In the genomic region with DNA sequence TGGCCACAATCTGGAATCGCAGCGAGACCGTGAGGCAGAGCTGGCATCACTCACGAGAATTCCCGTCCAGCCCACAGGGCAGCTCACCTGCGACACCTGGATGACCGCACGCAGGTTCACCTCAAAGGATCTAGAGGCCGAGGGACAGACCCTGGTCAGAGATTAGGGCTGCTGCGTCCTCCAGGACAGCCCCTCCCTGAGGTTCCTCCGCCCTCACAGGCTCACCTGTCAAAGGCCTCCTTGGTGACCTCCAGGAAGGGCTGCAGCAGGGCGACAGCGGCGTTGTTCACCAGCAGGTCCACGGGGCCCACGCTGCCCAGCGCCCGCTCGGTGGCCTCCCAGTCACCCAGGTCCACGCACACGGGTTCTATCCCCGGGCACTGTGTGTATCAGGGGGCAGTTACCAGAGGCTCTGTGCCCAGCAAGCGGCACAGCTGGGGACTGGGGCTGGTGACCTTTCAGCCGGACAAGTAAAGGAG, we compare ENCODE assay signal across 8 cellular contexts. TPM values are rescaled to one million over a fixed set of nuclear protein-coding genes. Genes with fewer than 3 reads are reported as not detected.
DNase-seq lines count a peak whose midpoint lies in the region; ATAC-seq and TF ChIP-seq lines count a peak whose summit lies in the region.

No MANE protein-coding gene starts in this region.

- no peak overlapping the region for H3K56ac ChIP-seq in H9 (ENCODE audit: insufficient read length, low read depth, low read length)

- no peak for ATAC-seq in stimulated activated memory B cell treated with anti-CD40 and anti-IgM and Interleukin-4, amounts not matched to agents 10 μg/mL and 1 μg/mL and 100 μg/mL, for 72 hours
- ATAC-seq in GM21723 (IDR thresholded peaks at IDR 0.05; ENCODE audit: unreplicated experiment): no peak

- WGBS in H9 (ENCODE audit: extremely low coverage, insufficient read length, low lambda C conversion rate): no CpG with 5 or more reads among the region's 24 CpGs

- DNase-seq in H9 (no peak), NCI-H345 (lab: John Stamatoyannopoulos, UW) (no peak), HT-29 (ENCODE audit: low spot score) (no peak)
- DNase-seq in activated CD4-positive, alpha-beta memory T cell treated with anti-CD3 and anti-CD28 coated beads for 36 hours: no peak
- DNase-seq in NK-92 treated with Interleukin-12 subunit alpha and Interleukin-12 subunit beta, amount 100 ng/mL, for 24 hours (lab: John Stamatoyannopoulos, UW): no peak

- no peak overlapping the region for H2BK120ac ChIP-seq in H9 (ENCODE audit: low read depth, low read length, poor library complexity, severe bottlenecking)

- no peaks in the 10 kb centered on the region for H3K9me3 ChIP-seq in H9 (ENCODE audit: control insufficient read depth, low read depth, low read length)

- peak overlapping the region; percentile 37 for H3K4me2 ChIP-seq in H9 (ENCODE audit: insufficient read depth, insufficient read length, low read length)

- H3K4ac ChIP-seq in H9 (ENCODE audit: low read depth, low read length): no peak overlapping the region

- CTCF ChIA-PET in activated CD4-positive, alpha-beta memory T cell treated with anti-CD3 and anti-CD28 coated beads for 36 hours (lab: Charles Lee): interaction anchor here (0.6 to 2.8 kb wide), 6 partner anchors 14 to 117 kb away, joined by 3 to 21 read pairs (median 3); partner anchors contain the start of genes CENPX and LRRC45

- intact Hi-C loops in activated CD4-positive, alpha-beta memory T cell treated with anti-CD3 and anti-CD28 coated beads for 36 hours (cut with micrococcal nuclease): loop anchor here (2.0 to 10.0 kb wide), 2 partner anchors 14 to 378 kb away; partner anchors contain the start of genes CENPX, HEXD, LRRC45 and OGFOD3

- H4K8ac ChIP-seq in H9 (replicated peaks; ENCODE audit: insufficient read length, low read depth, low read length): no peak overlapping the region

- H2BK15ac ChIP-seq in H9 (ENCODE audit: low read depth, low read length): no peak overlapping the region

- H3K27me3 Mint-ChIP-seq in H9 (ENCODE audit: low read depth): peaks cover 14% of the 10 kb centered on the region
- no peaks in the 10 kb centered on the region for H3K27me3 Mint-ChIP-seq in activated CD4-positive, alpha-beta memory T cell treated with anti-CD3 and anti-CD28 coated beads for 36 hours
- no peaks in the 10 kb centered on the region for H3K27me3 Mint-ChIP-seq in stimulated activated memory B cell treated with anti-CD40 and anti-IgM and Interleukin-4, amounts not matched to agents 10 μg/mL and 1 μg/mL and 100 μg/mL, for 72 hours

- POLR2A ChIA-PET in activated CD4-positive, alpha-beta memory T cell treated with anti-CD3 and anti-CD28 coated beads for 36 hours (lab: Charles Lee): no interaction called here

- H4K20me1 ChIP-seq in H9 (ENCODE audit: control insufficient read depth, insufficient read depth, insufficient read length): no peaks in the 10 kb centered on the region

- H2BK12ac ChIP-seq in H9 (ENCODE audit: insufficient read length, low read depth, low read length): no peak overlapping the region

- H2BK20ac ChIP-seq in H9 (ENCODE audit: low read depth, low read length, poor library complexity, severe bottlenecking): no peak overlapping the region

- H3T11ph ChIP-seq in H9 (ENCODE audit: low read length): no peak overlapping the region

- no peak overlapping the region for H3K27ac ChIP-seq in H9 (ENCODE audit: insufficient read length, low read depth, low read length)

- H2BK5ac ChIP-seq in H9 (ENCODE audit: insufficient read length, low read length): no peak overlapping the region

- H3K79me1 ChIP-seq in H9 (ENCODE audit: insufficient read depth, low read depth, low read length, poor library complexity, severe bottlenecking): no peaks in the 10 kb centered on the region

- H3K18ac ChIP-seq in H9 (ENCODE audit: insufficient read length, low read depth, low read length): no peak overlapping the region

- H3K4me3 Mint-ChIP-seq in H9: peak overlapping the region; percentile 74 to 79
- peak overlapping the region; percentile 83 for H3K4me3 Mint-ChIP-seq in activated CD4-positive, alpha-beta memory T cell treated with anti-CD3 and anti-CD28 coated beads for 36 hours
- H3K4me3 Mint-ChIP-seq in stimulated activated memory B cell treated with anti-CD40 and anti-IgM and Interleukin-4, amounts not matched to agents 10 μg/mL and 1 μg/mL and 100 μg/mL, for 72 hours: peak overlapping the region; percentile 85

- H4K91ac ChIP-seq in H9 (ENCODE audit: insufficient read length, low read depth, low read length): no peak overlapping the region

- no peak overlapping the region for H2AK5ac ChIP-seq in H9 (ENCODE audit: insufficient read length, low read length)

- H3K27me3 ChIP-seq in H9 (ENCODE audit: insufficient read depth, low read length): no peaks in the 10 kb centered on the region; the same call in 1 of the 2 replicates

- H3K36me3 Mint-ChIP-seq in H9 (ENCODE audit: insufficient read depth in 1 of 3, low read depth in 3 of 3): peaks cover 8 to 16% (median 12%) of the 10 kb centered on the region in 3 experiments; a peak in 6 of 7 replicates
- peaks cover 6% of the 10 kb centered on the region for H3K36me3 Mint-ChIP-seq in activated CD4-positive, alpha-beta memory T cell treated with anti-CD3 and anti-CD28 coated beads for 36 hours
- H3K36me3 Mint-ChIP-seq in stimulated activated memory B cell treated with anti-CD40 and anti-IgM and Interleukin-4, amounts not matched to agents 10 μg/mL and 1 μg/mL and 100 μg/mL, for 72 hours: peaks cover 10% of the 10 kb centered on the region

- no peak overlapping the region for H4K5ac ChIP-seq in H9 (ENCODE audit: insufficient read length, low read depth, low read length)

- H3K4me3 ChIP-seq in iPS-11a (ENCODE audit: low read depth, low read length): peak overlapping the region; percentile 49

- no peak overlapping the region for H3K14ac ChIP-seq in H9 (ENCODE audit: insufficient read depth, low read length)

- no peak overlapping the region for H3K27ac Mint-ChIP-seq in H9
- H3K27ac Mint-ChIP-seq in activated CD4-positive, alpha-beta memory T cell treated with anti-CD3 and anti-CD28 coated beads for 36 hours: no peak overlapping the region
- peak overlapping the region; percentile 85 for H3K27ac Mint-ChIP-seq in stimulated activated memory B cell treated with anti-CD40 and anti-IgM and Interleukin-4, amounts not matched to agents 10 μg/mL and 1 μg/mL and 100 μg/mL, for 72 hours

- H3K23me2 ChIP-seq in H9 (ENCODE audit: insufficient read length, low read depth, low read length, poor library complexity, severe bottlenecking): peaks cover 8% of the 10 kb centered on the region

- peaks cover 16 to 31% of the 10 kb centered on the region in 2 experiments for H3K4me1 Mint-ChIP-seq in H9
- H3K4me1 Mint-ChIP-seq in activated CD4-positive, alpha-beta memory T cell treated with anti-CD3 and anti-CD28 coated beads for 36 hours (ENCODE audit: low read depth): peaks cover 19% of the 10 kb centered on the region
- H3K4me1 Mint-ChIP-seq in stimulated activated memory B cell treated with anti-CD40 and anti-IgM and Interleukin-4, amounts not matched to agents 10 μg/mL and 1 μg/mL and 100 μg/mL, for 72 hours: peaks cover 33% of the 10 kb centered on the region

- no peaks in the 10 kb centered on the region for H3K79me2 ChIP-seq in H9 (ENCODE audit: insufficient read depth, low read length)

- H3K9ac ChIP-seq in H9 (ENCODE audit: extremely low read depth, insufficient read length, low read length): no peak overlapping the region

- H3K4me1 ChIP-seq in H9 (ENCODE audit: insufficient read depth, low read length): no peaks in the 10 kb centered on the region

- no peaks in the 10 kb centered on the region; a peak in 1 of 5 replicates for H3K9me3 Mint-ChIP-seq in H9
- no peaks in the 10 kb centered on the region for H3K9me3 Mint-ChIP-seq in activated CD4-positive, alpha-beta memory T cell treated with anti-CD3 and anti-CD28 coated beads for 36 hours
- H3K9me3 Mint-ChIP-seq in stimulated activated memory B cell treated with anti-CD40 and anti-IgM and Interleukin-4, amounts not matched to agents 10 μg/mL and 1 μg/mL and 100 μg/mL, for 72 hours: no peaks in the 10 kb centered on the region

- H3K23ac ChIP-seq in H9 (ENCODE audit: insufficient read length, low read depth, low read length): no peak overlapping the region

- H2AFZ ChIP-seq in H9 (ENCODE audit: low read length): no peak overlapping the region

- TF ChIP-seq CTCF in H9 (conservative IDR thresholded peaks at IDR 0.05): no peak

RNA-seq across cellular contexts. Expression of gene DCXR, which starts 0.8 kb away (rescaled TPM):
- 90.6 and 93.6 TPM in 2 replicates for total RNA-seq in H9 (2021)
- 100 to 1,000 TPM; 105 to 115 TPM for total RNA-seq in activated CD4-positive, alpha-beta memory T cell treated with anti-CD3 and anti-CD28 coated beads for 36 hours
- 167 and 221 TPM in 2 replicates for total RNA-seq in HT-29 (2014; rRNA removed; shearing (Covaris generic))

RNA-seq across cellular contexts. Expression of gene RAC3, which starts 5.2 kb away (rescaled TPM):
- 84.8 and 85.8 TPM in 2 replicates for total RNA-seq in H9 (2021)
- total RNA-seq in activated CD4-positive, alpha-beta memory T cell treated with anti-CD3 and anti-CD28 coated beads for 36 hours: 1 to 10 TPM; 6.3 to 8.1 TPM
- 68.7 and 71.3 TPM in 2 replicates for total RNA-seq in HT-29 (2014; rRNA removed; shearing (Covaris generic))

RNA-seq across cellular contexts. Expression of gene LRRC45, which starts 13.6 kb away (rescaled TPM):
- total RNA-seq in H9 (2021): 28.7 and 30.6 TPM in 2 replicates
- 10 to 100 TPM; 16.3 to 19.0 TPM for total RNA-seq in activated CD4-positive, alpha-beta memory T cell treated with anti-CD3 and anti-CD28 coated beads for 36 hours
- 83.2 and 88.4 TPM in 2 replicates for total RNA-seq in HT-29 (2014; rRNA removed; shearing (Covaris generic))

RNA-seq across cellular contexts. Expression of gene CENPX, which starts 14.0 kb away (rescaled TPM):
- 77.9 and 82.8 TPM in 2 replicates for total RNA-seq in H9 (2021)
- 10 to 100 TPM; 83.0 to 85.8 TPM for total RNA-seq in activated CD4-positive, alpha-beta memory T cell treated with anti-CD3 and anti-CD28 coated beads for 36 hours
- total RNA-seq in HT-29 (2014; rRNA removed; shearing (Covaris generic)): 297 and 339 TPM in 2 replicates

RNA-seq across cellular contexts. Expression of gene RFNG, which starts 14.9 kb away (rescaled TPM):
- 34.0 and 36.5 TPM in 2 replicates for total RNA-seq in H9 (2021)
- 10 to 100 TPM; 16.5 to 17.5 TPM for total RNA-seq in activated CD4-positive, alpha-beta memory T cell treated with anti-CD3 and anti-CD28 coated beads for 36 hours
- total RNA-seq in HT-29 (2014; rRNA removed; shearing (Covaris generic)): 49.5 and 52.6 TPM in 2 replicates
